In the genomic region with DNA sequence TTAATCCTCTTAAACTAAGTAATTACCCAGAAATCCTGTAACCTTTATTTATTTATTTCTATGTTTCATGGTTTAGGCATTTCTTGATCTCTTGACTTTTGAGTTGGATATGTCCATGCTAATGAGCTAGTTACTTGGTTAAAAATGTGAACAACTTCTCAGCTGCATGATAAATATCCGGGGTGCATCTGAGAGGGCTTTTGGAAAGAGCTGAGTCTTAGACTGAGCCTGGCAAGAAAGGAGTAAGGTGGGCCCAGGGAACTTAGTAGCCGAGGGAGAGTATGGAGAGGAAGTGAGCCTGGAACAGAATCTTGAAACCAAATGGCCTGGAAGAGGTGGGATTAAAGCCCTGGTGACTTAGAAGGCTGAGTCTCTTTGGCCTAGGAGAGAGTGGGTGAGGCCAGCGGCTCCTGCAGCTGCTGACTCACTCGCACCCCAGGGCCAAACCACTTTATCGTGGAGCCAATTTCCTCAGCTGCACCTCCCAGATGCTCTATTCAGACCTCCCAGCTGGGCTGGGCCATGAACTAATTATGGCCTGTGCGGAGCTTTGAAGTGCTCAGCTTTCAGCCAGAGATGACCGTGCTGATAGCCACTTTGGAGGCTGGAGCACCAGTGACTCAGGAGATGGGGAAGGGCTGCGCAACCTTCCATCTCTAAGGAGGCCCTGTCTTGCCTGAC, we compare ENCODE assay signal across 10 cellular contexts. TPM values are rescaled to one million over a fixed set of nuclear protein-coding genes. Genes with fewer than 3 reads are reported as not detected.
DNase-seq lines count a peak whose midpoint lies in the region; ATAC-seq, FAIRE-seq and TF ChIP-seq lines count a peak whose summit lies in the region.
"Had no signal": no experiment of that assay in that cellular context is flagged by ENCODE, and none has a peak within 500 bp of the region (broad histone marks: within the 10 kb centered on the region; RNA-seq: fewer than 3 reads in every experiment).

No MANE protein-coding gene starts in this region.

- FAIRE-seq in GM12891 (lab: Jason Lieb, UNC): no peak
- FAIRE-seq in D721Med (lab: Jason Lieb, UNC): no peak
- FAIRE-seq: islet of Langerhans had no signal

- DNase-seq in Caki2 (ENCODE audit: low read depth): peak; percentile 79
- DNase-seq in NCI-H1417 (lab: John Stamatoyannopoulos, UW): peak; percentile 82 to 93 (median 83)
- DNase-seq in astrocyte of the hippocampus (ENCODE audit: low read depth, low spot score): peak; percentile 58
- DNase-seq in myocyte (ENCODE audit: low read depth): peak; percentile 81
- no peak for DNase-seq in GM12891 (ENCODE audit: insufficient read length, low spot score)
- no peak for DNase-seq in D721Med (ENCODE audit: insufficient read length, low spot score)
- DNase-seq in NCI-H128 (lab: John Stamatoyannopoulos, UW; ENCODE audit: unreplicated experiment): no peak
- DNase-seq: activated T-cell treated with anti-CD3 and anti-CD28 coated beads, Interleukin-2, amount 50 U/mL, for 24 hours had no signal

- TF ChIP-seq POLR2A in GM12891 (IDR thresholded peaks at IDR 0.05; ENCODE audit: low read depth, low read length): no peak

- in situ Hi-C loops in Caki2 (cut with HindIII; ENCODE audit: low pct_unique_long_range_greater_than_20kb, low sequenced_read_pairs): no loop called here

- ATAC-seq in GM21576 (IDR thresholded peaks at IDR 0.05; ENCODE audit: unreplicated experiment): no peak

- TF ChIP-seq CTCF in D721Med (IDR thresholded peaks at IDR 0.05; ENCODE audit: insufficient read depth, missing control alignments): no peak

TF ChIP-seq in GM12891, 5 proteins besides CTCF, POLR2A, EP300 and RAD21:
- TF ChIP-seq SPI1 (IDR thresholded peaks at IDR 0.05; ENCODE audit: low read depth, low read length) (no peak), POU2F2 (IDR thresholded peaks at IDR 0.05; ENCODE audit: low read depth, low read length) (no peak), TAF1 (IDR thresholded peaks at IDR 0.05; ENCODE audit: low read depth, low read length) (no peak), PAX5 (IDR thresholded peaks at IDR 0.05; ENCODE audit: insufficient read depth, low read length, severe bottlenecking) (no peak), POLR2AphosphoS5 (IDR thresholded peaks at IDR 0.05; ENCODE audit: low read depth, low read length) (no peak)

RNA-seq across cellular contexts. Expression of gene TGM3, which starts 19.1 kb away (rescaled TPM):
- 0.24 TPM in 1 of 2 replicates, not detected in the other for total RNA-seq in Caki2 (2014; rRNA removed; shearing (Covaris generic); ENCODE audit: low replicate concordance)
- total RNA-seq in myocyte: not detected in 2 replicates
- polyA plus RNA-seq in myocyte (2012): not detected
- polyA plus RNA-seq in GM12891 (2012; ENCODE audit: low read depth, missing spikeins): 0.08 TPM

Comparison
In these comparisons a context has a peak if more than half of its experiments do, and no peak if none do; other contexts are left out.
1. DNase-seq: peak in Caki2 (single experiment), NCI-H1417 (3 of 3), astrocyte of the hippocampus (single experiment) and myocyte (single experiment); none in GM12891 (single experiment), D721Med (single experiment) and NCI-H128 (single experiment).